ENCODE assay signal across 8 cellular contexts in the genomic region with DNA sequence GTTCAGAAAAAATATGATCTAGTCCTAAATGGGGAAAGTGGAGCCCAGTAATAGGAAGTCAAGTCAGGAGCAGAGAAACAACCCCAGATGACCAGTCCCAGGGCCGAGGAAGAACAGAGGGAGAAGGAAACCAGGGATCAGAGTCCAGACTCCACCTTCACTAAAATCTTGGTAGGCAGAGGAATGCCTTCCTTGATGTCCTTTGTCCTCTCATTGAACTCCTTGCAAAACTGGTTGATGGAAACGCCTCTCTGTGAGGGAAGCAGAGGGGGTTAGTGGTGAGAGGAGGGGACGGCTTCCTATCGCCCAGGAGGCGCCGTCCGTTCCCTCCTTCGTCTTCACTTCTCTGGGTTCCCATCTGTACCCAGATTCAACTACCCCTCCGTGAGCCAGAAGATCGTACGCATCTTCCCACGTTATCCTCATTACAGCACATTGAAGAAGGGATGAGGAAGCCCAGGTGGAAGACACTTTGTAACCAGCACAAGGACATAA. TPM values are rescaled to one million over a fixed set of nuclear protein-coding genes. Genes with fewer than 3 reads are reported as not detected.
DNase-seq lines count a peak whose midpoint lies in the region; ATAC-seq, FAIRE-seq and TF ChIP-seq lines count a peak whose summit lies in the region.

No MANE protein-coding gene starts in this region.

- peak overlapping the region; percentile 63 to 91; a peak in 2 of 4 replicates for H3K27ac ChIP-seq in SK-N-SH (ENCODE audit: low read depth in 2 of 2, low read length in 1 of 2)
- peak overlapping the region; percentile 81 to 97 (median 84) for H3K27ac ChIP-seq in gastrocnemius medialis

- POLR2A ChIA-PET in SK-N-SH (lab: Yijun Ruan, JAX), result interaction anchor here (1.4 to 3.1 kb wide), 3 partner anchors 29 to 125 kb away, joined by 7 to 18 read pairs (median 8); a partner anchor contains a TSS

- H3K9me3 ChIP-seq in SK-N-SH (no peaks in the 10 kb centered on the region), gastrocnemius medialis (no peaks in the 10 kb centered on the region)

- H3K36me3 ChIP-seq in SK-N-SH (replicated peaks in 1 of 2; ENCODE audit: control insufficient read depth in 1 of 2, insufficient read depth in 2 of 2, low read length in 1 of 2) (peaks cover 8 to 14% of the 10 kb centered on the region in 2 experiments), gastrocnemius medialis (peaks cover 0 to 28% of the 10 kb centered on the region in 2 donors)

- no peak for TF ChIP-seq CTCF in SK-N-SH (IDR thresholded peaks at IDR 0.05)
- no peak for TF ChIP-seq CTCF in fibroblast of the aortic adventitia (IDR thresholded peaks at IDR 0.05; ENCODE audit: insufficient read depth, low read length)
- no peak for TF ChIP-seq CTCF in gastrocnemius medialis (IDR thresholded peaks at IDR 0.05 in 4 of 5, conservative IDR thresholded peaks at IDR 0.05 in 1 of 5)

- TF ChIP-seq RAD21 in SK-N-SH (IDR thresholded peaks at IDR 0.05; ENCODE audit: low read length), result no peak

- CTCF ChIA-PET in SK-N-SH (lab: Yijun Ruan, JAX), result interaction anchor here (1.0 to 4.5 kb wide), 16 partner anchors 7 to 240 kb away, joined by 3 to 56 read pairs (median 8); a partner anchor contains a TSS

- intact Hi-C loops in gastrocnemius medialis (cut with DNase I; ENCODE audit: low total_unique reads), result loop anchor here (1.0 to 2.0 kb wide), 3 partner anchors 20 to 43 kb away; a partner anchor contains a TSS

- peak overlapping the region; percentile 94 for H2AFZ ChIP-seq in SK-N-SH (ENCODE audit: low read depth)

- peak overlapping the region; percentile 79 for H3K9ac ChIP-seq in SK-N-SH

- in situ Hi-C loops in gastrocnemius medialis (cut with MboI; ENCODE audit: low sequenced_read_pairs in 4 of 4), result no loop called here

- no peak for ATAC-seq in gastrocnemius medialis
- no peak for ATAC-seq in GM21367 (IDR thresholded peaks at IDR 0.05; ENCODE audit: unreplicated experiment)

- DNase-seq in GM12892 (ENCODE audit: insufficient read length) (no peak), SK-N-SH (no peak), fibroblast of the aortic adventitia (ENCODE audit: low read depth) (no peak), gastrocnemius medialis (no peak), NCI-H446 treated with DMSO at 0.1 percent for 48 hours (lab: John Stamatoyannopoulos, UW) (no peak), hypothalamus (lab: John Stamatoyannopoulos, UW) (no peak)
- no peak for DNase-seq in activated effector memory CD4-positive, alpha-beta T cell treated with anti-CD3 and anti-CD28 coated beads, Interleukin-2, amount 50 U/mL, for 16 hours

- no peaks in the 10 kb centered on the region for H3K9me2 ChIP-seq in SK-N-SH

- peaks cover 6% of the 10 kb centered on the region; the same call in 1 of the 2 replicates for H3K79me2 ChIP-seq in SK-N-SH (ENCODE audit: insufficient read depth)

- 5% methylated on average over 12 of the region's 12 CpGs for WGBS in SK-N-SH (ENCODE audit: low lambda C conversion rate)

- H4K20me1 ChIP-seq in SK-N-SH (ENCODE audit: insufficient read depth), result no peaks in the 10 kb centered on the region

- peak overlapping the region; percentile 87 for H3K4me2 ChIP-seq in SK-N-SH

- peak overlapping the region; percentile 78 to 87 for H3K4me3 ChIP-seq in SK-N-SH (ENCODE audit: low read depth in 2 of 2, low read length in 1 of 2)
- H3K4me3 ChIP-seq in fibroblast of the aortic adventitia (ENCODE audit: low read depth, low read length), result peak overlapping the region; percentile 90
- peak overlapping the region; percentile 91 to 95 (median 92) for H3K4me3 ChIP-seq in gastrocnemius medialis

- FAIRE-seq in GM12892 (lab: Jason Lieb, UNC), result peak; percentile 17

- H3K27me3 ChIP-seq in SK-N-SH (ENCODE audit: insufficient read depth) (peaks cover 20% of the 10 kb centered on the region; the same call in 1 of the 2 replicates), gastrocnemius medialis (no peaks in the 10 kb centered on the region)

- TF ChIP-seq POLR2A in GM12892 (IDR thresholded peaks at IDR 0.05; ENCODE audit: low read depth, low read length) (no peak), gastrocnemius medialis (IDR thresholded peaks at IDR 0.05) (no peak)

- peaks cover 0 to 5% of the 10 kb centered on the region in 2 experiments; a peak in 1 of 4 replicates for H3K4me1 ChIP-seq in SK-N-SH (ENCODE audit: control insufficient read depth in 1 of 2, insufficient read depth in 2 of 2, low read depth in 1 of 2, low read length in 1 of 2)
- peaks cover 5 to 14% of the 10 kb centered on the region in 2 donors for H3K4me1 ChIP-seq in gastrocnemius medialis

- H3F3A ChIP-seq in SK-N-SH (replicated peaks; ENCODE audit: insufficient read depth), result peaks cover 3% of the 10 kb centered on the region

- TF ChIP-seq EP300 in SK-N-SH (IDR thresholded peaks at IDR 0.05; ENCODE audit: borderline replicate concordance in 1 of 2, low read depth in 1 of 2, low read length in 1 of 2), result no peak

TF ChIP-seq in SK-N-SH, 30 proteins besides CTCF, POLR2A, EP300 and RAD21:
- TF ChIP-seq YY1 (IDR thresholded peaks at IDR 0.05; ENCODE audit: low read depth) (no peak), JUND (IDR thresholded peaks at IDR 0.05) (no peak), FOXM1 (IDR thresholded peaks at IDR 0.05; ENCODE audit: low read depth) (no peak), TCF12 (IDR thresholded peaks at IDR 0.05) (no peak), NFIC (IDR thresholded peaks at IDR 0.05; ENCODE audit: borderline replicate concordance) (no peak), EZH2phosphoT487 (IDR thresholded peaks at IDR 0.05; ENCODE audit: borderline replicate concordance, low read depth) (no peak), NRF1 (IDR thresholded peaks at IDR 0.05; ENCODE audit: low read depth, low read length) (no peak), POLR2AphosphoS5 (IDR thresholded peaks at IDR 0.05; ENCODE audit: low read depth, low read length) (no peak), ELF1 (IDR thresholded peaks at IDR 0.05) (no peak), FOSL2 (IDR thresholded peaks at IDR 0.05; ENCODE audit: borderline replicate concordance, low read depth) (no peak), MEF2A (IDR thresholded peaks at IDR 0.05; ENCODE audit: borderline replicate concordance, low read depth) (no peak), SMC3 (IDR thresholded peaks at IDR 0.05; ENCODE audit: low read depth, low read length) (no peak)
- TF ChIP-seq, protein P1, sequence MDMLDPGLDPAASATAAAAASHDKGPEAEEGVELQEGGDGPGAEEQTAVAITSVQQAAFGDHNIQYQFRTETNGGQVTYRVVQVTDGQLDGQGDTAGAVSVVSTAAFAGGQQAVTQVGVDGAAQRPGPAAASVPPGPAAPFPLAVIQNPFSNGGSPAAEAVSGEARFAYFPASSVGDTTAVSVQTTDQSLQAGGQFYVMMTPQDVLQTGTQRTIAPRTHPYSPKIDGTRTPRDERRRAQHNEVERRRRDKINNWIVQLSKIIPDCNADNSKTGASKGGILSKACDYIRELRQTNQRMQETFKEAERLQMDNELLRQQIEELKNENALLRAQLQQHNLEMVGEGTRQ (IDR thresholded peaks at IDR 0.05; ENCODE audit: borderline replicate concordance, low read depth, low read length), result no peak
- TF ChIP-seq, protein P2, sequence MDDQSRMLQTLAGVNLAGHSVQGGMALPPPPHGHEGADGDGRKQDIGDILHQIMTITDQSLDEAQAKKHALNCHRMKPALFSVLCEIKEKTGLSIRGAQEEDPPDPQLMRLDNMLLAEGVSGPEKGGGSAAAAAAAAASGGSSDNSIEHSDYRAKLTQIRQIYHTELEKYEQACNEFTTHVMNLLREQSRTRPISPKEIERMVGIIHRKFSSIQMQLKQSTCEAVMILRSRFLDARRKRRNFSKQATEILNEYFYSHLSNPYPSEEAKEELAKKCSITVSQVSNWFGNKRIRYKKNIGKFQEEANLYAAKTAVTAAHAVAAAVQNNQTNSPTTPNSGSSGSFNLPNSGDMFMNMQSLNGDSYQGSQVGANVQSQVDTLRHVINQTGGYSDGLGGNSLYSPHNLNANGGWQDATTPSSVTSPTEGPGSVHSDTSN (IDR thresholded peaks at IDR 0.05), result no peak
- TF ChIP-seq, protein P3, sequence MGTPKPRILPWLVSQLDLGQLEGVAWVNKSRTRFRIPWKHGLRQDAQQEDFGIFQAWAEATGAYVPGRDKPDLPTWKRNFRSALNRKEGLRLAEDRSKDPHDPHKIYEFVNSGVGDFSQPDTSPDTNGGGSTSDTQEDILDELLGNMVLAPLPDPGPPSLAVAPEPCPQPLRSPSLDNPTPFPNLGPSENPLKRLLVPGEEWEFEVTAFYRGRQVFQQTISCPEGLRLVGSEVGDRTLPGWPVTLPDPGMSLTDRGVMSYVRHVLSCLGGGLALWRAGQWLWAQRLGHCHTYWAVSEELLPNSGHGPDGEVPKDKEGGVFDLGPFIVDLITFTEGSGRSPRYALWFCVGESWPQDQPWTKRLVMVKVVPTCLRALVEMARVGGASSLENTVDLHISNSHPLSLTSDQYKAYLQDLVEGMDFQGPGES (IDR thresholded peaks at IDR 0.05; ENCODE audit: low read depth, low read length), result no peak

RNA-seq across cellular contexts. Expression of a gene that starts 0.6 kb away (rescaled TPM):
- 85.7 TPM for polyA plus RNA-seq in GM12892 (2012; ENCODE audit: missing spikeins)
- 33.9 and 45.6 TPM in 2 replicates for polyA plus RNA-seq in SK-N-SH (2012; rRNA removed)
- 39.4 and 43.3 TPM in 2 replicates for polyA plus RNA-seq in SK-N-SH (2012; cell fraction: cytosol; rRNA removed)
- polyA plus RNA-seq in SK-N-SH (2012; cell fraction: nucleus; rRNA removed), result 22.2 and 33.5 TPM in 2 replicates
- total RNA-seq in fibroblast of the aortic adventitia (ENCODE audit: low replicate concordance) (39.4 and 40.0 TPM in 2 replicates), gastrocnemius medialis (10 to 100 TPM; 35.1 to 64.1 (median 52.5) TPM)

RNA-seq across cellular contexts. Expression of a gene that starts 17.2 kb away (rescaled TPM):
- polyA plus RNA-seq in GM12892 (2012; ENCODE audit: missing spikeins), result not detected
- polyA plus RNA-seq in SK-N-SH (2012; rRNA removed), result 0.03 and 0.08 TPM in 2 replicates
- 0.01 TPM in 1 of 2 replicates, not detected in the other for polyA plus RNA-seq in SK-N-SH (2012; cell fraction: cytosol; rRNA removed)
- polyA plus RNA-seq in SK-N-SH (2012; cell fraction: nucleus; rRNA removed), result 0.12 and 0.21 TPM in 2 replicates
- total RNA-seq in fibroblast of the aortic adventitia (ENCODE audit: low replicate concordance) (0.18 TPM in 1 of 2 replicates, not detected in the other), gastrocnemius medialis (not detected)

RNA-seq across cellular contexts. Expression of a gene that starts 28.6 kb away (rescaled TPM):
- polyA plus RNA-seq in GM12892 (2012; ENCODE audit: missing spikeins), result 1.9 TPM
- 6.5 and 7.0 TPM in 2 replicates for polyA plus RNA-seq in SK-N-SH (2012; rRNA removed)
- 3.2 and 4.5 TPM in 2 replicates for polyA plus RNA-seq in SK-N-SH (2012; cell fraction: cytosol; rRNA removed)
- 11.2 and 12.4 TPM in 2 replicates for polyA plus RNA-seq in SK-N-SH (2012; cell fraction: nucleus; rRNA removed)
- total RNA-seq in fibroblast of the aortic adventitia (ENCODE audit: low replicate concordance) (9.0 and 10.8 TPM in 2 replicates), gastrocnemius medialis (10 to 100 TPM; 26.1 to 55.9 (median 37.3) TPM)

RNA-seq across cellular contexts. Expression of a gene that starts 42.2 kb away (rescaled TPM):
- 32.4 TPM for polyA plus RNA-seq in GM12892 (2012; ENCODE audit: missing spikeins)
- 62.1 and 70.6 TPM in 2 replicates for polyA plus RNA-seq in SK-N-SH (2012; rRNA removed)
- polyA plus RNA-seq in SK-N-SH (2012; cell fraction: cytosol; rRNA removed), result 30.5 and 36.9 TPM in 2 replicates
- polyA plus RNA-seq in SK-N-SH (2012; cell fraction: nucleus; rRNA removed), result 171 and 178 TPM in 2 replicates
- 19.0 and 31.7 TPM in 2 replicates for total RNA-seq in fibroblast of the aortic adventitia (ENCODE audit: low replicate concordance)
- total RNA-seq in gastrocnemius medialis, result 10 to 100 TPM; 28.5 to 58.5 (median 37.4) TPM
